ENCODE assay signal across 23 cellular contexts in the genomic region with DNA sequence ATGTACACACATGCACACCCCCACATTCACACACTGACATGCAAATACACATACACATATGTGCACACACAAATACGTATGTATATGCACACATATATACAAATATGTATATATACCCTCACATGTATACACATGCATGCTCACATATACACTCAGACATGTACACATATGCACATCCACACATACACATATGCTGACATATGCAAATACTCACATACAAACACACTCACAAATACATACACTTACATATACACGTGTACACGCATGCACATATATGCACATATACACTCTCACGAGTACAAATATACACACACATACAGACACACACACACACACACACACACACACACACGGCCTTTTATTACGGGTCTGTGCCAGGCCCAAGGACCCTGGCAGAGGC. TPM values are rescaled to one million over a fixed set of nuclear protein-coding genes. Genes with fewer than 3 reads are reported as not detected.
DNase-seq lines count a peak whose midpoint lies in the region; ATAC-seq and TF ChIP-seq lines count a peak whose summit lies in the region.
"Had no signal": no experiment of that assay in that cellular context is flagged by ENCODE, and none has a peak within 500 bp of the region (broad histone marks: within the 10 kb centered on the region; RNA-seq: fewer than 3 reads in every experiment).

No MANE protein-coding gene starts in this region.

- H2BK15ac ChIP-seq in IMR-90 (ENCODE audit: low read depth, low read length) (no peak overlapping the region), neuronal stem cell (ENCODE audit: low read length) (no peak overlapping the region)

- CTCF ChIA-PET in activated naive CD4-positive, alpha-beta T cell treated with anti-CD3 and anti-CD28 coated beads for 36 hours (lab: Charles Lee), result interaction anchor here (0.8 to 3.0 kb wide), 3 partner anchors 13 to 21 kb away, joined by 3 to 12 read pairs (median 4); no protein-coding TSS in a partner anchor
- CTCF ChIA-PET in IMR-90 (lab: Yijun Ruan, JAX), result no interaction called here

- peak overlapping the region; percentile 85 for H3K27ac Mint-ChIP-seq in activated naive CD4-positive, alpha-beta T cell treated with anti-CD3 and anti-CD28 coated beads for 36 hours
- peak overlapping the region; percentile 90 for H3K27ac Mint-ChIP-seq in activated naive CD8-positive, alpha-beta T cell treated with anti-CD3 and anti-CD28 coated beads for 36 hours
- peak overlapping the region in 2 of 3 experiments; percentile 4 to 19 for H3K27ac Mint-ChIP-seq in nephron
- H3K27ac Mint-ChIP-seq: neural progenitor cell, progenitor cell of endocrine pancreas had no signal

- no peaks in the 10 kb centered on the region for H3K79me1 ChIP-seq in IMR-90 (ENCODE audit: low read depth in 1 of 2, low read length in 2 of 2)
- H3K79me1 ChIP-seq in neuronal stem cell (ENCODE audit: low read depth, low read length), result no peaks in the 10 kb centered on the region

- no peak overlapping the region for H2AFZ ChIP-seq in IMR-90 (replicated peaks; ENCODE audit: low read length, poor library complexity)
- H2AFZ ChIP-seq in neuronal stem cell (ENCODE audit: low read length), result no peak overlapping the region
- H2AFZ ChIP-seq: neural progenitor cell had no signal

- BruUV-seq in IMR-90 (replicated peaks; lab: Mats Ljungman, UMichigan), result no TSS peak

- H3K4me2 ChIP-seq in IMR-90 (ENCODE audit: low read depth, low read length) (no peak overlapping the region), neuronal stem cell (ENCODE audit: insufficient read depth, low read length, poor library complexity, severe bottlenecking) (no peak overlapping the region)
- H3K4me2 ChIP-seq: neural progenitor cell had no signal

- H3K9ac ChIP-seq in IMR-90 (ENCODE audit: low read depth, low read length) (no peak overlapping the region), neuronal stem cell (ENCODE audit: low read depth, low read length, poor library complexity) (no peak overlapping the region)
- H3K9ac ChIP-seq: neural progenitor cell had no signal

- peaks cover 91% of the 10 kb centered on the region for H3K4me1 Mint-ChIP-seq in activated naive CD4-positive, alpha-beta T cell treated with anti-CD3 and anti-CD28 coated beads for 36 hours (ENCODE audit: low read depth)
- peaks cover 79% of the 10 kb centered on the region for H3K4me1 Mint-ChIP-seq in activated naive CD8-positive, alpha-beta T cell treated with anti-CD3 and anti-CD28 coated beads for 36 hours
- peaks cover 21% of the 10 kb centered on the region for H3K4me1 Mint-ChIP-seq in nephron

- no peak overlapping the region for H2AK9ac ChIP-seq in IMR-90 (replicated peaks; ENCODE audit: low read depth, low read length, poor library complexity)

- ATAC-seq in IMR-90 (ENCODE audit: low read depth), result no peak
- ATAC-seq: esophagus mucosa had no signal

- H3K4me3 Mint-ChIP-seq in activated naive CD4-positive, alpha-beta T cell treated with anti-CD3 and anti-CD28 coated beads for 36 hours, result peak overlapping the region; percentile 71
- no peak overlapping the region for H3K4me3 Mint-ChIP-seq in activated naive CD8-positive, alpha-beta T cell treated with anti-CD3 and anti-CD28 coated beads for 36 hours
- H3K4me3 Mint-ChIP-seq in nephron, result no peak overlapping the region
- H3K4me3 Mint-ChIP-seq: neural progenitor cell had no signal

- H2AK5ac ChIP-seq in IMR-90 (ENCODE audit: low read depth, low read length) (no peak overlapping the region), neuronal stem cell (ENCODE audit: low read depth, low read length) (no peak overlapping the region)

- no peak for TF ChIP-seq CTCF in IMR-90 (conservative IDR thresholded peaks at IDR 0.05; ENCODE audit: low read depth, low read length)
- TF ChIP-seq CTCF in nephron (IDR thresholded peaks at IDR 0.05; ENCODE audit: unreplicated experiment in 3 of 3), result no peak

- peaks cover 37% of the 10 kb centered on the region for H3K36me3 Mint-ChIP-seq in activated naive CD4-positive, alpha-beta T cell treated with anti-CD3 and anti-CD28 coated beads for 36 hours (ENCODE audit: low read depth)
- H3K36me3 Mint-ChIP-seq in activated naive CD8-positive, alpha-beta T cell treated with anti-CD3 and anti-CD28 coated beads for 36 hours, result peaks cover 30% of the 10 kb centered on the region
- no peaks in the 10 kb centered on the region for H3K36me3 Mint-ChIP-seq in nephron (ENCODE audit: low read depth)
- H3K36me3 Mint-ChIP-seq: neural progenitor cell had no signal

- no peaks in the 10 kb centered on the region for H4K20me1 ChIP-seq in IMR-90 (ENCODE audit: insufficient read depth, low read length)

- H3K18ac ChIP-seq in IMR-90 (ENCODE audit: low read depth, low read length) (no peak overlapping the region), neuronal stem cell (ENCODE audit: low read length) (no peak overlapping the region)

- TF ChIP-seq POLR2A in IMR-90 (IDR thresholded peaks at IDR 0.05; ENCODE audit: low read depth, low read length), result no peak

- dilution Hi-C loops in IMR-90 (cut with HindIII; ENCODE audit: low sequenced_read_pairs, unreplicated experiment), result no loop called here

- peaks cover 16% of the 10 kb centered on the region; the same call in 1 of the 2 replicates for H3K9me3 ChIP-seq in IMR-90 (ENCODE audit: control insufficient read depth, insufficient read depth, low read length)
- no peaks in the 10 kb centered on the region for H3K9me3 ChIP-seq in neuronal stem cell (replicated peaks in 1 of 2; ENCODE audit: control insufficient read depth in 2 of 2, insufficient read depth in 1 of 2, low read depth in 1 of 2, low read length in 2 of 2)
- H3K9me3 ChIP-seq: vagina had no signal

- no peak overlapping the region for H4K5ac ChIP-seq in IMR-90 (ENCODE audit: low read depth, low read length)

- no peak overlapping the region for H4K91ac ChIP-seq in IMR-90 (ENCODE audit: insufficient read depth, low read depth, low read length)
- no peak overlapping the region for H4K91ac ChIP-seq in neuronal stem cell (ENCODE audit: low read depth, low read length, poor library complexity)

- H3K56ac ChIP-seq in IMR-90 (ENCODE audit: extremely low read depth, insufficient read depth, low read length), result no peak overlapping the region

- H3K27ac ChIP-seq in IMR-90 (ENCODE audit: insufficient read depth, low read length), result no peak overlapping the region
- no peak overlapping the region for H3K27ac ChIP-seq in neuronal stem cell (replicated peaks; ENCODE audit: low read length)
- H3K27ac ChIP-seq: C4-2B, neural progenitor cell, vagina had no signal

- H3K4me3 ChIP-seq in IMR-90 (ENCODE audit: insufficient read depth, low read depth, low read length) (no peak overlapping the region), neuronal stem cell (ENCODE audit: low read length in 2 of 2) (no peak overlapping the region)
- H3K4me3 ChIP-seq: neural progenitor cell, vagina had no signal

- in situ Hi-C loops in IMR-90 (cut with MboI; ENCODE audit: low sequenced_read_pairs), result no loop called here

- H3K9me3 Mint-ChIP-seq in activated naive CD4-positive, alpha-beta T cell treated with anti-CD3 and anti-CD28 coated beads for 36 hours, result no peaks in the 10 kb centered on the region
- H3K9me3 Mint-ChIP-seq in activated naive CD8-positive, alpha-beta T cell treated with anti-CD3 and anti-CD28 coated beads for 36 hours, result no peaks in the 10 kb centered on the region
- no peaks in the 10 kb centered on the region for H3K9me3 Mint-ChIP-seq in nephron
- H3K9me3 Mint-ChIP-seq: neural progenitor cell had no signal

- no peak overlapping the region for H2BK5ac ChIP-seq in IMR-90 (ENCODE audit: low read depth, low read length, poor library complexity, severe bottlenecking)
- no peak overlapping the region for H2BK5ac ChIP-seq in neuronal stem cell (ENCODE audit: low read length)

- no peak overlapping the region for H2BK120ac ChIP-seq in IMR-90 (ENCODE audit: low read depth, low read length)
- H2BK120ac ChIP-seq in neuronal stem cell (ENCODE audit: low read depth, low read length), result no peak overlapping the region

- DNase-seq in activated naive CD4-positive, alpha-beta T cell treated with anti-CD3 and anti-CD28 coated beads for 36 hours, result no peak
- no peak for DNase-seq in activated naive CD4-positive, alpha-beta T cell (lab: John Stamatoyannopoulos, UW)
- DNase-seq in IMR-90 (no peak), neuronal stem cell (ENCODE audit: low spot score) (no peak), hippocampal formation (lab: John Stamatoyannopoulos, UW) (no peak), NCI-H187 (lab: John Stamatoyannopoulos, UW) (no peak)
- no peak for DNase-seq in activated naive CD8-positive, alpha-beta T cell treated with anti-CD3 and anti-CD28 coated beads for 36 hours
- DNase-seq: activated CD4-positive, CD25-positive, alpha-beta regulatory T cell; activated gamma-delta T cell treated with Interleukin-2 at 50 U/mL for 16 hours; effector CD4-positive, alpha-beta T cell; foreskin melanocyte; GOT3; midbrain; NCI-H1092 treated with DMSO at 0.1 percent for 48 hours; NCI-H2081; NCI-H524 had no signal

- no peak for TF ChIP-seq RAD21 in IMR-90 (IDR thresholded peaks at IDR 0.05; ENCODE audit: low read length)

- H3K23ac ChIP-seq in IMR-90 (ENCODE audit: low read depth, low read length) (no peak overlapping the region), neuronal stem cell (ENCODE audit: low read depth, low read length, poor library complexity) (no peak overlapping the region)

- H3K27me3 ChIP-seq in IMR-90 (ENCODE audit: control insufficient read depth, insufficient read depth, low read length) (no peaks in the 10 kb centered on the region), neuronal stem cell (ENCODE audit: control insufficient read depth in 3 of 3, insufficient read depth in 3 of 3, low read depth in 1 of 3, low read length in 3 of 3) (peaks cover 0 to 2% (median 0%) of the 10 kb centered on the region in 3 experiments)
- H3K27me3 ChIP-seq: neural progenitor cell, vagina had no signal

- WGBS in IMR-90 (ENCODE audit: extremely low coverage in 2 of 2, insufficient read length in 1 of 2), 2 experiments, result 100% methylated on average over 2 of the region's 6 CpGs; no CpG with 5 or more reads in 1 of the 2 experiments
- no CpG with 5 or more reads among the region's 6 CpGs for WGBS in neuronal stem cell (ENCODE audit: extremely low coverage in 2 of 2, insufficient read length in 2 of 2, insufficient replicate concordance in 1 of 2), 2 donors

- H3K27me3 Mint-ChIP-seq in activated naive CD4-positive, alpha-beta T cell treated with anti-CD3 and anti-CD28 coated beads for 36 hours (ENCODE audit: low read depth), result no peaks in the 10 kb centered on the region
- H3K27me3 Mint-ChIP-seq in activated naive CD8-positive, alpha-beta T cell treated with anti-CD3 and anti-CD28 coated beads for 36 hours, result no peaks in the 10 kb centered on the region
- peaks cover 10% of the 10 kb centered on the region for H3K27me3 Mint-ChIP-seq in nephron (ENCODE audit: low read depth)
- H3K27me3 Mint-ChIP-seq: progenitor cell of endocrine pancreas had no signal

- H4K8ac ChIP-seq in IMR-90 (ENCODE audit: low read depth in 2 of 2, low read length in 2 of 2), result no peak overlapping the region
- H4K8ac ChIP-seq in neuronal stem cell (ENCODE audit: low read depth, low read length), result no peak overlapping the region

- H3K4me1 ChIP-seq in IMR-90 (ENCODE audit: control insufficient read depth, insufficient read depth, low read length) (no peaks in the 10 kb centered on the region), neuronal stem cell (ENCODE audit: control insufficient read depth in 2 of 2, insufficient read depth in 1 of 2, low read depth in 1 of 2, low read length in 2 of 2) (peaks cover 0 to 2% of the 10 kb centered on the region in 2 donors)
- H3K4me1 ChIP-seq: neural progenitor cell had no signal

- H2BK12ac ChIP-seq in neuronal stem cell (ENCODE audit: low read length), result no peak overlapping the region

- H3K4ac ChIP-seq in IMR-90 (ENCODE audit: low read depth, low read length) (no peak overlapping the region), neuronal stem cell (ENCODE audit: low read length) (no peak overlapping the region)

- H3K36me3 ChIP-seq in IMR-90 (ENCODE audit: control insufficient read depth, insufficient read depth, low read length) (no peaks in the 10 kb centered on the region), neuronal stem cell (replicated peaks in 1 of 2; ENCODE audit: control insufficient read depth in 2 of 2, insufficient read depth in 2 of 2, low read length in 2 of 2) (no peaks in the 10 kb centered on the region)
- H3K36me3 ChIP-seq: neural progenitor cell, vagina had no signal

- H3K14ac ChIP-seq in IMR-90 (replicated peaks; ENCODE audit: low read depth, low read length) (no peak overlapping the region), neuronal stem cell (ENCODE audit: low read length) (no peak overlapping the region)

- POLR2A ChIA-PET in IMR-90 (lab: Charles Lee; ENCODE audit: unreplicated experiment), result no interaction called here

- intact Hi-C loops in activated naive CD4-positive, alpha-beta T cell treated with anti-CD3 and anti-CD28 coated beads for 36 hours (cut with micrococcal nuclease), result no loop called here
- intact Hi-C loops in IMR-90 (cut with micrococcal nuclease), result no loop called here

- H3K9me1 ChIP-seq in IMR-90 (ENCODE audit: insufficient read depth, low read length), result no peaks in the 10 kb centered on the region

- no peak overlapping the region for H2BK20ac ChIP-seq in IMR-90 (ENCODE audit: low read depth, low read length)

RNA-seq across cellular contexts. Expression of a gene that starts 54.9 kb away (rescaled TPM):
- 10 to 100 TPM; 71.7 to 71.9 TPM for total RNA-seq in activated naive CD4-positive, alpha-beta T cell treated with anti-CD3 and anti-CD28 coated beads for 36 hours
- total RNA-seq in IMR-90 (2012; rRNA removed), result under 0.01 TPM in 2 replicates
- not detected in 2 replicates for polyA plus RNA-seq in IMR-90 (2012; rRNA removed)
- under 0.01 and 0.01 TPM in 2 replicates for polyA plus RNA-seq in IMR-90 (2012; cell fraction: cytosol; rRNA removed)
- not detected in 2 replicates for polyA plus RNA-seq in IMR-90 (2012; cell fraction: nucleus; rRNA removed; ENCODE audit: low replicate concordance)
- total RNA-seq in activated naive CD8-positive, alpha-beta T cell treated with anti-CD3 and anti-CD28 coated beads for 36 hours, result 10 to 100 TPM; 38.9 to 40.3 TPM
- polyA plus RNA-seq in neuronal stem cell (2013, experiment 1 of 2), result 0.77 TPM
- 0.90 TPM for polyA plus RNA-seq in neuronal stem cell (2013, experiment 2 of 2)
- polyA plus RNA-seq: AG04450 had no signal

Comparison
In these comparisons a context has a peak if more than half of its experiments do, and no peak if none do; other contexts are left out.
1. H3K27ac Mint-ChIP-seq: peak in every context shown above with its lines; median percentile 90 in activated naive CD8-positive, alpha-beta T cell treated with anti-CD3 and anti-CD28 coated beads for 36 hours; 85 in activated naive CD4-positive, alpha-beta T cell treated with anti-CD3 and anti-CD28 coated beads for 36 hours; 12 in nephron.
2. RNA of a gene that starts 54.9 kb away (total RNA-seq): 71.7 to 71.9 TPM in activated naive CD4-positive, alpha-beta T cell treated with anti-CD3 and anti-CD28 coated beads for 36 hours and 38.9 to 40.3 TPM in activated naive CD8-positive, alpha-beta T cell treated with anti-CD3 and anti-CD28 coated beads for 36 hours; under 0.01 TPM in IMR-90; every median in the first group is over 10 times any median in the second.